Comparison of ENCODE assay signal across 24 cellular contexts in genomic region chr2:186588421-186588820, GRCh38. TPM values are rescaled to one million over a fixed set of nuclear protein-coding genes. Genes with fewer than 3 reads are reported as not detected.
A peak's percentile ranks its signal among the peaks of the same experiment; 100 is the strongest.
DNase-seq lines count a peak whose midpoint lies in the region; ATAC-seq and TF ChIP-seq lines count a peak whose summit lies in the region.
"Had no signal": no experiment of that assay in that cellular context is flagged by ENCODE, and none has a peak within 500 bp of the region (broad histone marks: within the 10 kb centered on the region; RNA-seq: fewer than 3 reads in every experiment).

No MANE protein-coding gene starts in this region.

- intact Hi-C loops in activated T-helper 1 cell treated with anti-CD3 and anti-CD28 coated beads, Interleukin-12 subunit alpha, Interleukin-12 subunit beta, Interleukin-2, Interleukin-4 antibody, amounts not matched to agents 30 ng/mL and 10 ng/mL and 1 ng/mL, durations not matched to agents 14 hours and 24 hours and 36 hours (cut with micrococcal nuclease): loop anchor here (2.0 kb wide), 1 partner anchor 76 kb away; no protein-coding TSS in a partner anchor
- intact Hi-C loops in CD14-positive monocyte (cut with micrococcal nuclease): loop anchor here (10.0 kb wide), 2 partner anchors 84 to 104 kb away; partner anchors contain the start of gene ZC3H15 (in 1 of the 2)

- H3K9me3 ChIP-seq in GM23248 (ENCODE audit: low read depth) (no peaks in the 10 kb centered on the region), hepatocyte (ENCODE audit: low read depth) (no peaks in the 10 kb centered on the region)
- H3K9me3 ChIP-seq: ovary, upper lobe of right lung had no signal

- H4K20me1 ChIP-seq in GM23248 (ENCODE audit: insufficient read depth): no peaks in the 10 kb centered on the region
- peaks cover 5% of the 10 kb centered on the region for H4K20me1 ChIP-seq in hepatocyte (ENCODE audit: insufficient read depth, poor library complexity, severe bottlenecking)

- H3K9me2 ChIP-seq in GM23248 (ENCODE audit: insufficient read depth) (no peaks in the 10 kb centered on the region), hepatocyte (replicated peaks; ENCODE audit: insufficient read depth) (no peaks in the 10 kb centered on the region)

- no peak overlapping the region for H3K27ac Mint-ChIP-seq in activated T-helper 1 cell treated with anti-CD3 and anti-CD28 coated beads, Interleukin-12 subunit alpha, Interleukin-12 subunit beta, Interleukin-2, Interleukin-4 antibody, amounts not matched to agents 30 ng/mL and 10 ng/mL and 1 ng/mL, durations not matched to agents 14 hours and 24 hours and 36 hours
- H3K27ac Mint-ChIP-seq in progenitor cell of endocrine pancreas (no peak overlapping the region), CD14-positive monocyte (no peak overlapping the region)
- no peak overlapping the region for H3K27ac Mint-ChIP-seq in activated CD8-positive, alpha-beta T cell treated with anti-CD3 and anti-CD28 coated beads, Interleukin-2, amount 10 ng/mL, durations not matched to agents 7 days and 5 days

- peak overlapping the region; percentile 19 for H3K4me3 Mint-ChIP-seq in activated T-helper 1 cell treated with anti-CD3 and anti-CD28 coated beads, Interleukin-12 subunit alpha, Interleukin-12 subunit beta, Interleukin-2, Interleukin-4 antibody, amounts not matched to agents 30 ng/mL and 10 ng/mL and 1 ng/mL, durations not matched to agents 14 hours and 24 hours and 36 hours
- peak overlapping the region; percentile 12 for H3K4me3 Mint-ChIP-seq in progenitor cell of endocrine pancreas (ENCODE audit: low read depth)
- H3K4me3 Mint-ChIP-seq in activated CD8-positive, alpha-beta T cell treated with anti-CD3 and anti-CD28 coated beads, Interleukin-2, amount 10 ng/mL, durations not matched to agents 7 days and 5 days: no peak overlapping the region
- H3K4me3 Mint-ChIP-seq in CD14-positive monocyte: no peak overlapping the region

- POLR2A ChIA-PET in activated CD8-positive, alpha-beta T cell treated with anti-CD3 and anti-CD28 coated beads, Interleukin-2, amount 10 ng/mL, durations not matched to agents 7 days and 5 days (lab: Charles Lee): no interaction called here

- H3K9ac ChIP-seq in GM23248: no peak overlapping the region

- 0 out of 2 replicates have a peak, but pooled peaks cover 3% of the 10 kb centered on the region for H3F3A ChIP-seq in GM23248 (ENCODE audit: insufficient read depth)

- H3K4me1 ChIP-seq in GM23248 (ENCODE audit: insufficient read depth): peaks cover 22% of the 10 kb centered on the region
- peaks cover 9% of the 10 kb centered on the region for H3K4me1 ChIP-seq in hepatocyte (ENCODE audit: insufficient read depth)

- peaks cover 28% of the 10 kb centered on the region for H3K4me1 Mint-ChIP-seq in activated T-helper 1 cell treated with anti-CD3 and anti-CD28 coated beads, Interleukin-12 subunit alpha, Interleukin-12 subunit beta, Interleukin-2, Interleukin-4 antibody, amounts not matched to agents 30 ng/mL and 10 ng/mL and 1 ng/mL, durations not matched to agents 14 hours and 24 hours and 36 hours (ENCODE audit: low read depth)
- H3K4me1 Mint-ChIP-seq in progenitor cell of endocrine pancreas (ENCODE audit: low read depth) (peaks cover 27% of the 10 kb centered on the region), CD14-positive monocyte (peaks cover 22% of the 10 kb centered on the region)
- H3K4me1 Mint-ChIP-seq in activated CD8-positive, alpha-beta T cell treated with anti-CD3 and anti-CD28 coated beads, Interleukin-2, amount 10 ng/mL, durations not matched to agents 7 days and 5 days (ENCODE audit: low read depth): peaks cover 23% of the 10 kb centered on the region

- WGBS in GM23248 (ENCODE audit: low coverage in 1 of 2, low lambda C conversion rate in 2 of 2, missing lambda C conversion rate in 2 of 2), 2 experiments: 95 to 99% methylated on average over 9 of the region's 9 CpGs
- WGBS in hepatocyte (ENCODE audit: low lambda C conversion rate, missing lambda C conversion rate): 95% methylated on average over 9 of the region's 9 CpGs

- H2AFZ ChIP-seq in GM23248 (peak overlapping the region; percentile 99; the same call in 1 of the 2 replicates), hepatocyte (no peak overlapping the region)

- CTCF ChIA-PET in activated CD8-positive, alpha-beta T cell treated with anti-CD3 and anti-CD28 coated beads, Interleukin-2, amount 10 ng/mL, durations not matched to agents 7 days and 5 days (lab: Charles Lee): no interaction called here

- H3K27me3 Mint-ChIP-seq in activated T-helper 1 cell treated with anti-CD3 and anti-CD28 coated beads, Interleukin-12 subunit alpha, Interleukin-12 subunit beta, Interleukin-2, Interleukin-4 antibody, amounts not matched to agents 30 ng/mL and 10 ng/mL and 1 ng/mL, durations not matched to agents 14 hours and 24 hours and 36 hours (ENCODE audit: insufficient read depth): peaks cover 6% of the 10 kb centered on the region
- H3K27me3 Mint-ChIP-seq in progenitor cell of endocrine pancreas: no peaks in the 10 kb centered on the region
- H3K27me3 Mint-ChIP-seq in activated CD8-positive, alpha-beta T cell treated with anti-CD3 and anti-CD28 coated beads, Interleukin-2, amount 10 ng/mL, durations not matched to agents 7 days and 5 days (ENCODE audit: low read depth): peaks cover 6% of the 10 kb centered on the region
- H3K27me3 Mint-ChIP-seq in CD14-positive monocyte (ENCODE audit: low read depth in 3 of 3): peaks cover 2 to 9% (median 3%) of the 10 kb centered on the region in 3 donors
- H3K27me3 Mint-ChIP-seq: stimulated activated naive CD8-positive, alpha-beta T cell treated with anti-CD3 and anti-CD28 coated beads, Interleukin-15, Interleukin-2, amounts not matched to agents 100 ng/mL and 50 ng/mL, for 24 hours had no signal

- no peak for TF ChIP-seq CTCF in hepatocyte (IDR thresholded peaks at IDR 0.05; ENCODE audit: poor library complexity)
- TF ChIP-seq CTCF in progenitor cell of endocrine pancreas (IDR thresholded peaks at IDR 0.05; ENCODE audit: unreplicated experiment): no peak
- no peak for TF ChIP-seq CTCF in CD14-positive monocyte (IDR thresholded peaks at IDR 0.05)

- DNase-seq in GM23248: no peak
- no peak for DNase-seq in activated T-helper 1 cell treated with anti-CD3 and anti-CD28 coated beads, Interleukin-12 subunit alpha, Interleukin-12 subunit beta, Interleukin-2, Interleukin-4 antibody, amounts not matched to agents 30 ng/mL and 10 ng/mL and 1 ng/mL, durations not matched to agents 14 hours and 24 hours and 36 hours (ENCODE audit: low spot score)
- no peak for DNase-seq in hepatocyte (ENCODE audit: low spot score)
- DNase-seq in progenitor cell of endocrine pancreas (ENCODE audit: low spot score, unreplicated experiment): no peak
- DNase-seq in activated CD8-positive, alpha-beta T cell treated with anti-CD3 and anti-CD28 coated beads, Interleukin-2, amount 10 ng/mL, durations not matched to agents 7 days and 5 days: no peak
- DNase-seq in CD14-positive monocyte (ENCODE audit: low spot score): no peak
- DNase-seq in kidney tubule cell (ENCODE audit: low spot score): no peak
- DNase-seq: activated CD4-positive, alpha-beta T cell treated with anti-CD3 and anti-CD28 coated beads for 36 hours; activated naive CD4-positive, alpha-beta T cell treated with Interleukin-2 at 50 U/mL for 16 hours; activated T-cell treated with anti-CD3 and anti-CD28 coated beads, Interleukin-2, amount 50 U/mL, for 4 hours; amygdala; caudate nucleus; DND-41; NCI-H1092 treated with DMSO at 0.1 percent for 48 hours; NCI-H187 treated with DMSO at 0.1 percent for 48 hours; RPMI8226; stimulated activated CD4-positive, alpha-beta T cell treated with anti-CD3 and anti-CD28 coated beads, Interleukin-15, amount 100 ng/mL, for 24 hours; T-helper 17 cell; upper lobe of right lung had no signal

- H3K9me3 Mint-ChIP-seq in activated T-helper 1 cell treated with anti-CD3 and anti-CD28 coated beads, Interleukin-12 subunit alpha, Interleukin-12 subunit beta, Interleukin-2, Interleukin-4 antibody, amounts not matched to agents 30 ng/mL and 10 ng/mL and 1 ng/mL, durations not matched to agents 14 hours and 24 hours and 36 hours: no peaks in the 10 kb centered on the region
- no peaks in the 10 kb centered on the region for H3K9me3 Mint-ChIP-seq in progenitor cell of endocrine pancreas (ENCODE audit: low read depth)
- no peaks in the 10 kb centered on the region for H3K9me3 Mint-ChIP-seq in activated CD8-positive, alpha-beta T cell treated with anti-CD3 and anti-CD28 coated beads, Interleukin-2, amount 10 ng/mL, durations not matched to agents 7 days and 5 days (ENCODE audit: insufficient read depth)
- peaks cover 0 to 3% (median 0%) of the 10 kb centered on the region in 7 donors for H3K9me3 Mint-ChIP-seq in CD14-positive monocyte
- H3K9me3 Mint-ChIP-seq: activated T-cell treated with anti-CD3 and anti-CD28 coated beads, Interleukin-2, amount 50 U/mL, for 4 hours; naive thymus-derived CD8-positive, alpha-beta T cell; stimulated activated naive CD8-positive, alpha-beta T cell treated with anti-CD3 and anti-CD28 coated beads, Interleukin-15, Interleukin-2, amounts not matched to agents 100 ng/mL and 50 ng/mL, for 24 hours had no signal

- no peak for ATAC-seq in activated CD8-positive, alpha-beta T cell treated with anti-CD3 and anti-CD28 coated beads, Interleukin-2, amount 10 ng/mL, durations not matched to agents 7 days and 5 days
- ATAC-seq in GM19463 (IDR thresholded peaks at IDR 0.05; ENCODE audit: unreplicated experiment): no peak
- ATAC-seq: activated CD4-positive, alpha-beta T cell treated with anti-CD3 and anti-CD28 coated beads for 36 hours; activated T-cell treated with anti-CD3 and anti-CD28 coated beads, Interleukin-2, amount 50 U/mL, for 4 hours; left colon; naive thymus-derived CD8-positive, alpha-beta T cell; T-helper 17 cell; upper lobe of right lung had no signal

- no peaks in the 10 kb centered on the region for H3K36me3 ChIP-seq in GM23248 (ENCODE audit: low read depth)
- no peaks in the 10 kb centered on the region for H3K36me3 ChIP-seq in hepatocyte (replicated peaks; ENCODE audit: insufficient read depth, low read depth)
- H3K36me3 ChIP-seq: ovary, upper lobe of right lung had no signal

- H3K27me3 ChIP-seq in GM23248 (replicated peaks; ENCODE audit: insufficient read depth) (no peaks in the 10 kb centered on the region), hepatocyte (no peaks in the 10 kb centered on the region)
- H3K27me3 ChIP-seq: ovary, upper lobe of right lung had no signal

- H3K27ac ChIP-seq in GM23248 (no peak overlapping the region), hepatocyte (peak overlapping the region; percentile 99)

- H3K79me2 ChIP-seq in GM23248 (ENCODE audit: insufficient read depth) (peaks cover 45% of the 10 kb centered on the region), hepatocyte (peaks cover 31% of the 10 kb centered on the region)

- in situ Hi-C loops in GM23248 (cut with MboI): no loop called here

- H3K4me3 ChIP-seq in GM23248 (no peak overlapping the region), hepatocyte (no peak overlapping the region)

- H3K4me2 ChIP-seq in GM23248 (ENCODE audit: unreplicated experiment): peak overlapping the region; percentile 98
- H3K4me2 ChIP-seq in hepatocyte: peak overlapping the region; percentile 79

- H3K36me3 Mint-ChIP-seq in activated T-helper 1 cell treated with anti-CD3 and anti-CD28 coated beads, Interleukin-12 subunit alpha, Interleukin-12 subunit beta, Interleukin-2, Interleukin-4 antibody, amounts not matched to agents 30 ng/mL and 10 ng/mL and 1 ng/mL, durations not matched to agents 14 hours and 24 hours and 36 hours (ENCODE audit: low read depth): peaks cover 1% of the 10 kb centered on the region
- H3K36me3 Mint-ChIP-seq in progenitor cell of endocrine pancreas (ENCODE audit: insufficient read depth) (no peaks in the 10 kb centered on the region), CD14-positive monocyte (peaks cover 0 to 5% of the 10 kb centered on the region in 2 donors)
- H3K36me3 Mint-ChIP-seq in activated CD8-positive, alpha-beta T cell treated with anti-CD3 and anti-CD28 coated beads, Interleukin-2, amount 10 ng/mL, durations not matched to agents 7 days and 5 days (ENCODE audit: low read depth): peaks cover 1% of the 10 kb centered on the region
- H3K36me3 Mint-ChIP-seq: naive thymus-derived CD8-positive, alpha-beta T cell had no signal

RNA-seq across cellular contexts. Expression of gene ITGAV, which starts 1.4 kb away (rescaled TPM):
- total RNA-seq in GM23248 (2014; rRNA removed; shearing (Covaris generic)): 233 and 250 TPM in 2 replicates
- polyA plus RNA-seq in GM23248 (2016; fragmentation: Nextera tagmentation; extraction: Ambion mirVana) (56.8 and 61.9 TPM in 2 replicates), hepatocyte (32.4 and 32.7 TPM in 2 replicates), CD14-positive monocyte (1 to 10 TPM; 4.9 to 6.0 TPM)
- total RNA-seq in activated T-helper 1 cell treated with anti-CD3 and anti-CD28 coated beads, Interleukin-12 subunit alpha, Interleukin-12 subunit beta, Interleukin-2, Interleukin-4 antibody, amounts not matched to agents 30 ng/mL and 10 ng/mL and 1 ng/mL, durations not matched to agents 14 hours and 24 hours and 36 hours: 8.4 and 8.7 TPM in 2 replicates
- total RNA-seq in hepatocyte (109 and 135 TPM in 2 replicates), progenitor cell of endocrine pancreas (69.1 and 75.3 TPM in 2 replicates)
- 1 to 10 TPM; 4.9 to 5.6 TPM for total RNA-seq in activated CD8-positive, alpha-beta T cell treated with anti-CD3 and anti-CD28 coated beads, Interleukin-2, amount 10 ng/mL, durations not matched to agents 7 days and 5 days

Comparison
In these comparisons a context has a peak if more than half of its experiments do, and no peak if none do; other contexts are left out.
1. H3K4me3 Mint-ChIP-seq: peak in activated T-helper 1 cell treated with anti-CD3 and anti-CD28 coated beads, Interleukin-12 subunit alpha, Interleukin-12 subunit beta, Interleukin-2, Interleukin-4 antibody, amounts not matched to agents 30 ng/mL and 10 ng/mL and 1 ng/mL, durations not matched to agents 14 hours and 24 hours and 36 hours (single experiment) and progenitor cell of endocrine pancreas (single experiment); none in activated CD8-positive, alpha-beta T cell treated with anti-CD3 and anti-CD28 coated beads, Interleukin-2, amount 10 ng/mL, durations not matched to agents 7 days and 5 days (single experiment) and CD14-positive monocyte (0 of 2).